ENCODE assay signal across 8 cellular contexts in the genomic region with DNA sequence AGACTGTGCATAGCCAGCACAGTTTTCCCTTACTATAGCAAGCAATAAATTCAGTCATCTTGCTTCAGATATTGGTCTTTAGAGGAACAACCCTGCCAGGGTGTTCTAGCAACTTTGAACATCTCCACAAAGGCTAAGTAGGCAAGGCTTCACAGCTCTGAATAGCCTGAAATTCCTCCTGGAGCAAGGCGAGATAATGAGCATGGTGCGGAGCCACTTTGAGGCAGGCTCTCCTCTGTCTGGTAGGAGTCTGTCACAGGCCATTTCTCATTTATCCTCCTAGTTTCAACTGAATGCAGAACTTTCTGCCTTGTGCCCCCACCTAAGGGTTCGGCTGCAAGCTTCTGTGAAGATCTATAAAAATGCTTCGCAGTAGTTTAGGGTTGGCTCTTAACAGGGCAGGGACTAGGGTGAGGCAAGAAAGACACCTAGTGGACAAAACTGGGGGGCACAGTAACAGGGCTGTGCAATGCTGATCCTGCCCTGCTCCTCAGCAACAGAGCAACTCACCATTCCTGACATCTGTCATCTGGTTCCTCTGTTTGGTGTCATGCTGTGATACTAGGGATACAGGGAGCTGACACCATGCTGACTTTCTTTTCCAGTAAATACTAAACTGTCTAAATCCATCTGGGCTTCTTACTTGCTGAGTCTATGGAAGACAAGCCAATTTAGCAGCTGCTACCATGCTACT. TPM values are rescaled to one million over a fixed set of nuclear protein-coding genes. Genes with fewer than 3 reads are reported as not detected.
A peak's percentile ranks its signal among the peaks of the same experiment; 100 is the strongest.
DNase-seq lines count a peak whose midpoint lies in the region; ATAC-seq and TF ChIP-seq lines count a peak whose summit lies in the region.

No MANE protein-coding gene starts in this region.

- no peak for TF ChIP-seq EP300 in upper lobe of left lung (IDR thresholded peaks at IDR 0.05)

- CTCF ChIA-PET in Panc1 (lab: Charles Lee), result interaction anchor here (0.6 kb wide), 1 partner anchor 386 kb away, joined by 3 read pairs; no protein-coding TSS in a partner anchor

- H3K36me3 ChIP-seq in Panc1 (ENCODE audit: control insufficient read depth, insufficient read depth, low read length) (no peaks in the 10 kb centered on the region), upper lobe of left lung (no peaks in the 10 kb centered on the region)

- no TSS peak for BruUV-seq in Panc1 (replicated peaks; lab: Mats Ljungman, UMichigan)

- TF ChIP-seq CTCF in Panc1 (IDR thresholded peaks at IDR 0.05), result peak; percentile 81
- TF ChIP-seq CTCF in foreskin keratinocyte (conservative IDR thresholded peaks at IDR 0.05), result peak; percentile 66
- no peak for TF ChIP-seq CTCF in upper lobe of left lung (IDR thresholded peaks at IDR 0.05)

- WGBS in upper lobe of left lung, 2 donors, result 50 to 62% methylated on average over 4 of the region's 4 CpGs

- ATAC-seq in Panc1 (peak; percentile 100), foreskin keratinocyte (peak; percentile 91), upper lobe of left lung (ENCODE audit: low FRiP score in 2 of 2) (no peak), HG03039 (IDR thresholded peaks at IDR 0.05; ENCODE audit: unreplicated experiment) (no peak)

- intact Hi-C loops in Panc1 (cut with micrococcal nuclease; ENCODE audit: unreplicated experiment), result no loop called here

- POLR2A ChIA-PET in Panc1 (lab: Charles Lee), result interaction anchor here (0.6 kb wide), 1 partner anchor 316 kb away, joined by 3 read pairs; a partner anchor contains a TSS

- H3K27ac ChIP-seq in Panc1 (ENCODE audit: low read length), result no peak overlapping the region
- H3K27ac ChIP-seq in foreskin keratinocyte, result no peak overlapping the region
- no peak overlapping the region for H3K27ac ChIP-seq in upper lobe of left lung

- H3K4me3 ChIP-seq in Panc1 (ENCODE audit: low read depth in 2 of 2, low read length in 2 of 2), result no peak overlapping the region
- H3K4me3 ChIP-seq in upper lobe of left lung, result no peak overlapping the region

- H3K9me3 ChIP-seq in Panc1 (ENCODE audit: control insufficient read depth, insufficient read depth, low read depth, low read length), result no peaks in the 10 kb centered on the region
- H3K9me3 ChIP-seq in upper lobe of left lung, result no peaks in the 10 kb centered on the region

- H3K4me1 ChIP-seq in Panc1 (ENCODE audit: control insufficient read depth, insufficient read depth, low read length), result peaks cover 4% of the 10 kb centered on the region; the same call in 1 of the 2 replicates
- H3K4me1 ChIP-seq in foreskin keratinocyte, result no peaks in the 10 kb centered on the region
- H3K4me1 ChIP-seq in upper lobe of left lung, result no peaks in the 10 kb centered on the region

- in situ Hi-C loops in G401 (cut with HindIII; ENCODE audit: low sequenced_read_pairs), result no loop called here
- in situ Hi-C loops in Panc1 (cut with HindIII; ENCODE audit: low pct_unique_long_range_greater_than_20kb, low sequenced_read_pairs), result no loop called here

- no peak for TF ChIP-seq POLR2A in upper lobe of left lung (IDR thresholded peaks at IDR 0.05)

- DNase-seq in G401 (ENCODE audit: low spot score) (peak; percentile 21), HuH-7.5 (ENCODE audit: low spot score) (peak; percentile 46), Panc1 (ENCODE audit: low read depth, low spot score) (no peak), foreskin keratinocyte (peak in 1 of 2 donors; percentile 46), stromal cell of bone marrow (ENCODE audit: low read depth) (peak; percentile 20), upper lobe of left lung (no peak)
- no peak for DNase-seq in activated T-cell treated with anti-CD3 and anti-CD28 coated beads, Interleukin-2, amount 50 U/mL, for 48 hours

- peaks cover 19% of the 10 kb centered on the region for H3K27me3 ChIP-seq in Panc1 (ENCODE audit: control insufficient read depth, insufficient read depth, low read length)
- peaks cover 5% of the 10 kb centered on the region for H3K27me3 ChIP-seq in foreskin keratinocyte
- no peaks in the 10 kb centered on the region for H3K27me3 ChIP-seq in upper lobe of left lung

RNA-seq across cellular contexts. Expression of a gene that starts 16.6 kb away (rescaled TPM):
- total RNA-seq in G401 (2014; rRNA removed; shearing (Covaris generic)), result 0.31 TPM in 1 of 2 replicates, not detected in the other
- total RNA-seq in Panc1 (2021; ENCODE audit: unreplicated experiment) (7.8 TPM), foreskin keratinocyte (5.5 and 5.9 TPM in 2 replicates), upper lobe of left lung (10 to 100 TPM in 2 of 6 donors, 1 to 10 TPM in 4; 3.6 to 14.8 (median 7.6) TPM)
- 9.6 TPM for polyA plus RNA-seq in Panc1 (2012; ENCODE audit: insufficient read length)
- polyA plus RNA-seq in foreskin keratinocyte, result 1.9 and 2.2 TPM in 2 replicates

Comparison
In these comparisons a context has a peak if more than half of its experiments do, and no peak if none do; other contexts are left out.
1. DNase-seq: peak in G401 (single experiment), HuH-7.5 (single experiment) and stromal cell of bone marrow (single experiment); none in Panc1 (single experiment), upper lobe of left lung (0 of 2) and activated T-cell treated with anti-CD3 and anti-CD28 coated beads, Interleukin-2, amount 50 U/mL, for 48 hours (0 of 2).
2. ATAC-seq: peak in Panc1 (single experiment) and foreskin keratinocyte (single experiment); none in upper lobe of left lung (0 of 2) and HG03039 (single experiment).
3. CTCF ChIP-seq: peak in Panc1 (single experiment) and foreskin keratinocyte (single experiment); none in upper lobe of left lung (0 of 6).